19 cellular contexts compared by ENCODE assay signal in the genomic region with DNA sequence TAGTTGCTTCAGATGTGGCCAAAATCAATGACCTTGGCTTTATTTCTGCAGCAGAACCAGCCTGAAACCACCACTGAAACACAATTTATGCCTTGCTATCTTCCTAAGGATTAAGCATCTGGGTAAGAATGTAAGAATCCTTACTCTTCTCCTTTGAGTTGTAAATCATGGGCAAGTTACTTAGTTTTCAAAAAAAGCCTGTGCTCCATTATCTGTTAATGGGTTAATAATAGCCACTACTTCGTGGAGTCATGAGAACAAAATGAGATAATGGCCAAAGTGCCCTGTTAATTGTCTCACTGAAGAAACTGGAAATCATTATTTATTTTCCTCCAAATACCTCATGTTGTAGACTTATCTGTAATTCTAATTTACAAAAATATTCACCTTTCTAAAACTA.
"Had no signal": no experiment of that assay in that cellular context is flagged by ENCODE, and none has a peak within 500 bp of the region (broad histone marks: within the 10 kb centered on the region; RNA-seq: fewer than 3 reads in every experiment).

No MANE protein-coding gene starts in this region.

- H3K4me3 ChIP-seq: colonic mucosa, gastrocnemius medialis, neural progenitor cell, transverse colon, vagina had no signal

- H3K4me2 ChIP-seq: neural progenitor cell had no signal

- H3K27ac ChIP-seq: colonic mucosa, neural progenitor cell, transverse colon, vagina had no signal

- H3K4me3 Mint-ChIP-seq: activated CD4-positive, alpha-beta memory T cell treated with anti-CD3 and anti-CD28 coated beads for 36 hours; activated CD4-positive, alpha-beta T cell treated with anti-CD3 and anti-CD28 coated beads for 36 hours; activated CD8-positive, alpha-beta memory T cell treated with anti-CD3 and anti-CD28 coated beads, Interleukin-2, amount 10 ng/mL, durations not matched to agents 7 days and 5 days; activated naive CD8-positive, alpha-beta T cell treated with anti-CD3 and anti-CD28 coated beads for 36 hours; mesothelial cell of epicardium; stimulated activated naive CD8-positive, alpha-beta T cell treated with anti-CD3 and anti-CD28 coated beads, Interleukin-15, Interleukin-2, amounts not matched to agents 100 ng/mL and 50 ng/mL, for 24 hours had no signal

- H3K36me3 ChIP-seq: colonic mucosa, gastrocnemius medialis, neural progenitor cell, transverse colon, vagina had no signal

- H3K27ac Mint-ChIP-seq: activated CD4-positive, alpha-beta memory T cell treated with anti-CD3 and anti-CD28 coated beads for 36 hours; activated CD4-positive, alpha-beta T cell treated with anti-CD3 and anti-CD28 coated beads for 36 hours; activated CD8-positive, alpha-beta memory T cell treated with anti-CD3 and anti-CD28 coated beads, Interleukin-2, amount 10 ng/mL, durations not matched to agents 7 days and 5 days; activated naive CD8-positive, alpha-beta T cell treated with anti-CD3 and anti-CD28 coated beads for 36 hours; mesothelial cell of epicardium; neural progenitor cell; progenitor cell of endocrine pancreas; stimulated activated naive CD8-positive, alpha-beta T cell treated with anti-CD3 and anti-CD28 coated beads, Interleukin-15, Interleukin-2, amounts not matched to agents 100 ng/mL and 50 ng/mL, for 24 hours; T-helper 2 cell treated with Interferon-gamma antibody and Interleukin-4, amounts not matched to agents 5 μg/mL and 100 μg/mL, for 36 hours had no signal

- H3K9me3 ChIP-seq: colonic mucosa, gastrocnemius medialis, transverse colon, vagina had no signal

- H2AFZ ChIP-seq: neural progenitor cell had no signal

- H3K36me3 Mint-ChIP-seq: activated CD4-positive, alpha-beta memory T cell treated with anti-CD3 and anti-CD28 coated beads for 36 hours; activated CD8-positive, alpha-beta memory T cell treated with anti-CD3 and anti-CD28 coated beads, Interleukin-2, amount 10 ng/mL, durations not matched to agents 7 days and 5 days; activated naive CD8-positive, alpha-beta T cell treated with anti-CD3 and anti-CD28 coated beads for 36 hours; mesothelial cell of epicardium had no signal

- H3K9me3 Mint-ChIP-seq: activated CD4-positive, alpha-beta memory T cell treated with anti-CD3 and anti-CD28 coated beads for 36 hours; activated naive CD8-positive, alpha-beta T cell treated with anti-CD3 and anti-CD28 coated beads for 36 hours; mesothelial cell of epicardium; neural progenitor cell; stimulated activated naive CD8-positive, alpha-beta T cell treated with anti-CD3 and anti-CD28 coated beads, Interleukin-15, Interleukin-2, amounts not matched to agents 100 ng/mL and 50 ng/mL, for 24 hours; T-helper 2 cell treated with Interferon-gamma antibody and Interleukin-4, amounts not matched to agents 5 μg/mL and 100 μg/mL, for 36 hours had no signal

- DNase-seq: activated CD4-positive, alpha-beta memory T cell treated with anti-CD3 and anti-CD28 coated beads for 36 hours; activated CD4-positive, alpha-beta T cell treated with anti-CD3 and anti-CD28 coated beads for 36 hours; activated CD8-positive, alpha-beta memory T cell treated with anti-CD3 and anti-CD28 coated beads, Interleukin-2, amount 10 ng/mL, durations not matched to agents 7 days and 5 days; activated naive CD4-positive, alpha-beta T cell; activated naive CD8-positive, alpha-beta T cell treated with anti-CD3 and anti-CD28 coated beads for 36 hours; amygdala; central memory CD4-positive, alpha-beta T cell; colonic mucosa; gastrocnemius medialis; head of caudate nucleus; islet precursor cell; left colon; transverse colon had no signal

- H3K4me1 ChIP-seq: colonic mucosa had no signal

- H3K27me3 ChIP-seq: colonic mucosa, gastrocnemius medialis, neural progenitor cell, transverse colon, vagina had no signal

- ATAC-seq: activated CD4-positive, alpha-beta T cell treated with anti-CD3 and anti-CD28 coated beads for 36 hours; activated CD8-positive, alpha-beta memory T cell treated with anti-CD3 and anti-CD28 coated beads, Interleukin-2, amount 10 ng/mL, durations not matched to agents 7 days and 5 days; gastrocnemius medialis; left colon had no signal
